1 cellular context compared by ENCODE assay signal in genomic region chr17:57995076-57995956, GRCh38.
TF ChIP-seq lines count a peak whose summit lies in the region.

No MANE protein-coding gene starts in this region.

TF ChIP-seq in Ishikawa, 13 proteins besides CTCF, POLR2A, EP300 and RAD21 (continued from another document):
- TF ChIP-seq REST (IDR thresholded peaks at IDR 0.05; ENCODE audit: low read depth) (no peak), TAF1 (IDR thresholded peaks at IDR 0.05; ENCODE audit: low read depth) (no peak), CREB1 (IDR thresholded peaks at IDR 0.05; ENCODE audit: low read depth) (no peak), TEAD4 (IDR thresholded peaks at IDR 0.05) (no peak), EGR1 (IDR thresholded peaks at IDR 0.05) (no peak), FOXM1 (IDR thresholded peaks at IDR 0.05; ENCODE audit: borderline replicate concordance, low read depth) (no peak), ZBTB7A (IDR thresholded peaks at IDR 0.05; ENCODE audit: low read depth) (no peak), MAX (IDR thresholded peaks at IDR 0.05) (no peak)
TF ChIP-seq in Ishikawa: peak in this region for 0.
